In genomic region chr21:34887729-34888568, GRCh38 we compare ENCODE assay signal across 8 cellular contexts.
A peak's percentile ranks its signal among the peaks of the same experiment; 100 is the strongest.
DNase-seq lines count a peak whose midpoint lies in the region; ATAC-seq and TF ChIP-seq lines count a peak whose summit lies in the region.

No MANE protein-coding gene starts in this region.

- no peak; the same call in 1 of the 2 replicates for TF ChIP-seq RAD21 in Ishikawa (IDR thresholded peaks at IDR 0.05; ENCODE audit: low read depth)

- WGBS in heart right ventricle, 2 donors, result 2% methylated on average over 40 of the region's 40 CpGs
- WGBS in psoas muscle, 3 donors, result 2 to 3% (median 2%) methylated on average over 40 of the region's 40 CpGs
- WGBS in urinary bladder, result 2% methylated on average over 40 of the region's 40 CpGs

- peaks cover 21% of the 10 kb centered on the region for H3K27me3 Mint-ChIP-seq in activated naive CD8-positive, alpha-beta T cell treated with anti-CD3 and anti-CD28 coated beads, Interleukin-2, amount 10 ng/mL, durations not matched to agents 7 days and 5 days

- H3K9me3 ChIP-seq in heart right ventricle (no peaks in the 10 kb centered on the region), psoas muscle (no peaks in the 10 kb centered on the region)

- POLR2A ChIA-PET in activated naive CD8-positive, alpha-beta T cell treated with anti-CD3 and anti-CD28 coated beads, Interleukin-2, amount 10 ng/mL, durations not matched to agents 7 days and 5 days (lab: Charles Lee), result interaction anchor here (0.5 to 2.5 kb wide), 11 partner anchors 22 to 339 kb away, joined by 3 to 15 read pairs (median 4); partner anchors contain the start of gene RUNX1

- peak overlapping the region; percentile 94 for H3K27ac Mint-ChIP-seq in activated naive CD8-positive, alpha-beta T cell treated with anti-CD3 and anti-CD28 coated beads, Interleukin-2, amount 10 ng/mL, durations not matched to agents 7 days and 5 days

- DNase-seq in AG09319 (ENCODE audit: extremely low read depth, low read depth) (peak; percentile 91), SW 1271 (lab: John Stamatoyannopoulos, UW) (peak; percentile 30 to 60), heart right ventricle (peak; percentile 62), psoas muscle (peak; percentile 87 to 90)
- DNase-seq in activated naive CD8-positive, alpha-beta T cell treated with anti-CD3 and anti-CD28 coated beads, Interleukin-2, amount 10 ng/mL, durations not matched to agents 7 days and 5 days, result peak; percentile 80

- ATAC-seq in GM19351 (IDR thresholded peaks at IDR 0.05; ENCODE audit: unreplicated experiment) (peak; percentile 41), heart right ventricle (peak; percentile 12 to 70 (median 52)), psoas muscle (peak; percentile 76 to 83 (median 78))
- ATAC-seq in activated naive CD8-positive, alpha-beta T cell treated with anti-CD3 and anti-CD28 coated beads, Interleukin-2, amount 10 ng/mL, durations not matched to agents 7 days and 5 days (ENCODE audit: low read depth), result peak; percentile 50

- peaks cover 25% of the 10 kb centered on the region for H3K4me1 Mint-ChIP-seq in activated naive CD8-positive, alpha-beta T cell treated with anti-CD3 and anti-CD28 coated beads, Interleukin-2, amount 10 ng/mL, durations not matched to agents 7 days and 5 days

- peak overlapping the region; percentile 93 for H3K4me3 Mint-ChIP-seq in activated naive CD8-positive, alpha-beta T cell treated with anti-CD3 and anti-CD28 coated beads, Interleukin-2, amount 10 ng/mL, durations not matched to agents 7 days and 5 days

- intact Hi-C loops in heart right ventricle (cut with DNase I), result loop anchor here in 7 of 10 donors (5.0 to 10.0 kb wide), 11 partner anchors 141 to 1054 kb away; partner anchors contain the start of gene RUNX1 (in 1 of the 7)
- intact Hi-C loops in psoas muscle (cut with DNase I), result loop anchor here (2.0 to 10.0 kb wide), 8 partner anchors 91 to 1047 kb away; no protein-coding TSS in a partner anchor

- H3K9me3 Mint-ChIP-seq in activated naive CD8-positive, alpha-beta T cell treated with anti-CD3 and anti-CD28 coated beads, Interleukin-2, amount 10 ng/mL, durations not matched to agents 7 days and 5 days, result no peaks in the 10 kb centered on the region

- H3K36me3 Mint-ChIP-seq in activated naive CD8-positive, alpha-beta T cell treated with anti-CD3 and anti-CD28 coated beads, Interleukin-2, amount 10 ng/mL, durations not matched to agents 7 days and 5 days, result no peaks in the 10 kb centered on the region

- TF ChIP-seq EP300 in Ishikawa (IDR thresholded peaks at IDR 0.05; ENCODE audit: borderline replicate concordance), result no peak

- peaks cover 0 to 19% (median 0%) of the 10 kb centered on the region in 9 donors for H3K36me3 ChIP-seq in heart right ventricle
- peaks cover 3 to 18% of the 10 kb centered on the region in 2 donors for H3K36me3 ChIP-seq in psoas muscle (ENCODE audit: insufficient read depth in 1 of 2, low read depth in 1 of 2)
- H3K36me3 ChIP-seq in urinary bladder (ENCODE audit: insufficient read depth), result no peaks in the 10 kb centered on the region

- peaks cover 0 to 57% (median 25%) of the 10 kb centered on the region in 9 donors for H3K4me1 ChIP-seq in heart right ventricle
- peaks cover 19% of the 10 kb centered on the region for H3K4me1 ChIP-seq in psoas muscle
- no peaks in the 10 kb centered on the region for H3K4me1 ChIP-seq in urinary bladder (ENCODE audit: insufficient read depth)

- TF ChIP-seq CTCF in AG09319 (IDR thresholded peaks at IDR 0.05; ENCODE audit: low read depth, low read length) (no peak), heart right ventricle (IDR thresholded peaks at IDR 0.05) (no peak), psoas muscle (IDR thresholded peaks at IDR 0.05) (no peak)

- peak overlapping the region in 9 of 10 donors; percentile 17 to 99 (median 91) for H3K27ac ChIP-seq in heart right ventricle
- H3K27ac ChIP-seq in psoas muscle, result peak overlapping the region; percentile 94
- peak overlapping the region; percentile 85 for H3K27ac ChIP-seq in urinary bladder (ENCODE audit: low read depth)

- H3K27me3 ChIP-seq in heart right ventricle (peaks cover 3 to 86% (median 79%) of the 10 kb centered on the region in 7 donors), psoas muscle (ENCODE audit: insufficient read depth in 3 of 3, low read length in 2 of 3) (peaks cover 0 to 22% (median 8%) of the 10 kb centered on the region in 3 donors)

- H3K4me3 ChIP-seq in heart right ventricle (peak overlapping the region; percentile 53 to 76 (median 68)), psoas muscle (peak overlapping the region; percentile 87), urinary bladder (ENCODE audit: low read depth, low read length) (peak overlapping the region; percentile 83)

TF ChIP-seq in Ishikawa, 13 proteins besides CTCF, POLR2A, EP300 and RAD21:
- TF ChIP-seq MAX (IDR thresholded peaks at IDR 0.05) (peak; percentile 45), CEBPB (IDR thresholded peaks at IDR 0.05) (no peak), TAF1 (IDR thresholded peaks at IDR 0.05; ENCODE audit: low read depth) (no peak), NFIC (IDR thresholded peaks at IDR 0.05) (0 out of 2 replicates have a peak, but pooled peaks have one; percentile 12), FOXM1 (IDR thresholded peaks at IDR 0.05; ENCODE audit: borderline replicate concordance, low read depth) (no peak), EGR1 (IDR thresholded peaks at IDR 0.05) (no peak)

Comparison
In these comparisons a context has a peak if more than half of its experiments do, and no peak if none do; other contexts are left out.
1. Peak in every context shown above with its lines: DNase-seq, ATAC-seq, H3K4me3 ChIP-seq and H3K27ac ChIP-seq.